ENCODE assay signal across 10 cellular contexts in the genomic region with DNA sequence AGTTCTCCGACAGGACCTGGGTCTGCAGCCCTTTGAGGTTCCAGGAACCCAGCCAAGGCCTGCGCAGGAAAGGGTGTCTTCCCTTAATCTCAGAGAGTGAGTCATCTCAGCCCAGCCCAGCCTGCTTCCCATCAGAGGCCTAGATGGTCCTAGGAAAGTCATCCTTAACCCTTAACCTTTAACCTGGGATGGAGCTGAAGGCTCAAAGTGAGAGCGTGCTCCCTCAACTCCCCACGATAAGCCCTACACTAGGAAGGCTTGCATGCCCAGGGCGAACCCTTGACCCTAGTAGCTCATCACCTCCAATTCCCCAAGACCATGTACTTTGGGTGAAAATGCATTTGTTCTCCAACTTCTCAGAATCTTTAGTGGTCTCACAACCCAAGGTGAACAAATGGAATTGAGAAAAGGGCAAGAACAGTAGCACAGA. TPM values are rescaled to one million over a fixed set of nuclear protein-coding genes. Genes with fewer than 3 reads are reported as not detected.
DNase-seq lines count a peak whose midpoint lies in the region; ATAC-seq, FAIRE-seq and TF ChIP-seq lines count a peak whose summit lies in the region.
"Had no signal": no experiment of that assay in that cellular context is flagged by ENCODE, and none has a peak within 500 bp of the region (broad histone marks: within the 10 kb centered on the region; RNA-seq: fewer than 3 reads in every experiment).

No MANE protein-coding gene starts in this region.

- no peak for TF ChIP-seq POLR2A in HepG2 (IDR thresholded peaks at IDR 0.05; ENCODE audit: insufficient read depth in 1 of 2, low read depth in 2 of 2, low read length in 2 of 2)
- no peak for TF ChIP-seq POLR2A in right lobe of liver (IDR thresholded peaks at IDR 0.05)
- TF ChIP-seq POLR2A in upper lobe of left lung (IDR thresholded peaks at IDR 0.05), result no peak

- TF ChIP-seq EP300 in HepG2 (IDR thresholded peaks at IDR 0.05; ENCODE audit: low read depth in 2 of 2, low read length in 2 of 2) (no peak), HepG2 (CRISPR knock-in tag; IDR thresholded peaks at IDR 0.05; ENCODE audit: borderline replicate concordance) (no peak), upper lobe of left lung (IDR thresholded peaks at IDR 0.05) (no peak)

- H3K79me2 ChIP-seq in HepG2 (ENCODE audit: insufficient read depth, low read length), result no peaks in the 10 kb centered on the region

- BruUV-seq in HepG2 (replicated peaks; lab: Mats Ljungman, UMichigan), result no TSS peak

- peak; percentile 46 for FAIRE-seq in HepG2 (lab: Jason Lieb, UNC)

- CTCF ChIA-PET in HepG2 (lab: Yijun Ruan, JAX; ENCODE audit: low intra/inter-chr PET ratio, low total read pairs) (interaction anchor here (1.3 to 1.9 kb wide), 2 partner anchors 13 to 146 kb away, joined by 5 to 13 read pairs; no protein-coding TSS in a partner anchor), RWPE1 (lab: Yijun Ruan, JAX) (interaction anchor here (0.7 kb wide), 1 partner anchor 16 kb away, joined by 5 read pairs; no protein-coding TSS in a partner anchor)

- POLR2A ChIA-PET in HepG2 (lab: Yijun Ruan, JAX) (interaction anchor here (0.6 to 0.9 kb wide), 2 partner anchors 15 to 19 kb away, joined by 3 to 8 read pairs; no protein-coding TSS in a partner anchor), RWPE1 (lab: Yijun Ruan, JAX; ENCODE audit: low non-redundant PET) (interaction anchor here (1.3 kb wide), 1 partner anchor 18 kb away, joined by 4 read pairs; a partner anchor contains a TSS)

- no peak for DNase-seq in HepG2 (ENCODE audit: low spot score)
- DNase-seq in right lobe of liver, result no peak
- DNase-seq in RWPE1 (ENCODE audit: low spot score), result peak; percentile 57
- peak; percentile 61 for DNase-seq in epithelial cell of esophagus (ENCODE audit: low read depth)
- DNase-seq in upper lobe of left lung, result no peak
- DNase-seq in DMS153 treated with DMSO at 0.1 percent for 48 hours (lab: John Stamatoyannopoulos, UW; ENCODE audit: unreplicated experiment), result no peak
- DNase-seq in NK-92 (lab: John Stamatoyannopoulos, UW; ENCODE audit: unreplicated experiment), result no peak
- DNase-seq: gastrocnemius medialis had no signal

- H3K27me3 ChIP-seq in HepG2 (ENCODE audit: control insufficient read depth in 1 of 2, insufficient read depth in 2 of 2, low read length in 2 of 2), result no peaks in the 10 kb centered on the region; a peak in 1 of 5 replicates
- H3K27me3 ChIP-seq in right lobe of liver, result no peaks in the 10 kb centered on the region
- H3K27me3 ChIP-seq in upper lobe of left lung, result no peaks in the 10 kb centered on the region
- H3K27me3 ChIP-seq: gastrocnemius medialis had no signal

- intact Hi-C loops in HepG2 (cut with micrococcal nuclease; ENCODE audit: unreplicated experiment), result loop anchor here (5.0 kb wide), 1 partner anchor 123 kb away; no protein-coding TSS in a partner anchor
- intact Hi-C loops in right lobe of liver (cut with DNase I), result no loop called here

- TF ChIP-seq RAD21 in HepG2 (CRISPR knock-in tag; IDR thresholded peaks at IDR 0.05), result no peak

- in situ Hi-C loops in HepG2 (cut with HindIII; ENCODE audit: extremely low pct_ligation_motif_present, low pct_unique_long_range_greater_than_20kb), result no loop called here

- no peak overlapping the region for H2AFZ ChIP-seq in HepG2 (ENCODE audit: low read length)

- H3K4me2 ChIP-seq in HepG2 (ENCODE audit: low read depth, low read length), result no peak overlapping the region

- H3K4me3 ChIP-seq in HepG2 (replicated peaks in 1 of 3; ENCODE audit: insufficient read depth in 1 of 3, low read depth in 2 of 3, low read length in 3 of 3) (no peak overlapping the region), right lobe of liver (no peak overlapping the region), epithelial cell of esophagus (ENCODE audit: low read length) (no peak overlapping the region), upper lobe of left lung (no peak overlapping the region)
- H3K4me3 ChIP-seq: gastrocnemius medialis had no signal

- H3K27ac ChIP-seq in HepG2 (ENCODE audit: extremely low read length, insufficient read depth, low read length) (no peak overlapping the region), right lobe of liver (no peak overlapping the region), RWPE1 (peak overlapping the region; percentile 74), upper lobe of left lung (peak overlapping the region in 3 of 4 donors; percentile 27 to 42 (median 39))
- H3K27ac ChIP-seq: gastrocnemius medialis had no signal

- H3K36me3 ChIP-seq in HepG2 (replicated peaks in 1 of 2; ENCODE audit: control insufficient read depth in 1 of 2, insufficient read depth in 2 of 2, low read length in 2 of 2), result peaks cover 12 to 22% of the 10 kb centered on the region in 2 experiments
- peaks cover 0 to 24% (median 11%) of the 10 kb centered on the region in 4 donors for H3K36me3 ChIP-seq in right lobe of liver
- H3K36me3 ChIP-seq in upper lobe of left lung, result peaks cover 11 to 30% (median 26%) of the 10 kb centered on the region in 4 donors

- H3K4me1 ChIP-seq in HepG2 (ENCODE audit: insufficient read depth, low read length) (peaks cover 27% of the 10 kb centered on the region), right lobe of liver (no peaks in the 10 kb centered on the region), upper lobe of left lung (peaks cover 21 to 32% (median 23%) of the 10 kb centered on the region in 4 donors)

- no peak for ATAC-seq in HepG2
- ATAC-seq in right lobe of liver, result no peak
- ATAC-seq in upper lobe of left lung (ENCODE audit: low FRiP score in 2 of 2), result no peak
- ATAC-seq in HG03378 (IDR thresholded peaks at IDR 0.05; ENCODE audit: unreplicated experiment), result no peak
- ATAC-seq: gastrocnemius medialis had no signal

- no peaks in the 10 kb centered on the region for H3K9me3 ChIP-seq in HepG2 (ENCODE audit: low read length)
- no peaks in the 10 kb centered on the region for H3K9me3 ChIP-seq in right lobe of liver
- H3K9me3 ChIP-seq in upper lobe of left lung, result no peaks in the 10 kb centered on the region
- H3K9me3 ChIP-seq: gastrocnemius medialis had no signal

- TF ChIP-seq CTCF in HepG2 (CRISPR knock-in tag; IDR thresholded peaks at IDR 0.05) (no peak), right lobe of liver (IDR thresholded peaks at IDR 0.05) (no peak), RWPE1 (conservative IDR thresholded peaks at IDR 0.05; ENCODE audit: low read depth) (no peak), epithelial cell of esophagus (IDR thresholded peaks at IDR 0.05; ENCODE audit: insufficient read depth, low read depth, low read length, missing control alignments) (no peak), upper lobe of left lung (IDR thresholded peaks at IDR 0.05) (no peak)

- no peak overlapping the region for H3K9ac ChIP-seq in HepG2 (ENCODE audit: insufficient read depth, low read depth, low read length)

- H4K20me1 ChIP-seq in HepG2 (ENCODE audit: insufficient read depth, low read length), result no peaks in the 10 kb centered on the region

- 86% methylated on average over 4 of the region's 5 CpGs for WGBS in HepG2 (ENCODE audit: low lambda C conversion rate)
- WGBS in right lobe of liver (ENCODE audit: insufficient coverage, low coverage, low lambda C conversion rate, missing lambda C conversion rate), result 33% methylated on average over 1 of the region's 5 CpGs
- 62 to 70% methylated on average over 5 of the region's 5 CpGs for WGBS in upper lobe of left lung, 2 donors

RNA-seq across cellular contexts. Expression of a gene that starts 4.8 kb away (rescaled TPM):
- total RNA-seq in HepG2 (2016; rRNA removed; fragmentation: Illumina TruSeq; extraction: Trizol) (45.7 and 59.1 TPM in 2 replicates), right lobe of liver (10 to 100 TPM; 20.3 to 26.8 (median 22.1) TPM), upper lobe of left lung (10 to 100 TPM; 41.4 to 79.0 (median 46.9) TPM)
- total RNA-seq in HepG2 (2016; cell fraction: cytosol; rRNA removed; fragmentation: Illumina TruSeq; extraction: Trizol; ENCODE audit: low read depth), result 12.2 and 14.1 TPM in 2 replicates
- 42.7 and 60.0 TPM in 2 replicates for total RNA-seq in HepG2 (2016; cell fraction: insoluble cytoplasmic fraction; rRNA removed; fragmentation: Illumina TruSeq; extraction: Trizol)
- total RNA-seq in HepG2 (2016; cell fraction: membrane; rRNA removed; fragmentation: Illumina TruSeq; extraction: Trizol), result 45.9 and 46.8 TPM in 2 replicates
- 42.7 and 44.6 TPM in 2 replicates for total RNA-seq in HepG2 (2016; cell fraction: nucleus; rRNA removed; fragmentation: Illumina TruSeq; extraction: Trizol)
- 44.5 and 49.3 TPM in 2 replicates for polyA plus RNA-seq in HepG2 (2011; rRNA removed)
- 39.5 and 41.0 TPM in 2 replicates for polyA plus RNA-seq in HepG2 (2011; cell fraction: cytosol; rRNA removed)
- 121 and 131 TPM in 2 replicates for polyA plus RNA-seq in HepG2 (2011; cell fraction: nucleus; rRNA removed)
- polyA plus RNA-seq in HepG2 (2012), result 37.8 and 38.4 TPM in 2 replicates
- polyA plus RNA-seq in HepG2 (2016; cell fraction: cytosol; fragmentation: Illumina TruSeq; extraction: Trizol; ENCODE audit: low read depth), result 7.6 and 9.2 TPM in 2 replicates
- polyA plus RNA-seq in HepG2 (2016; cell fraction: insoluble cytoplasmic fraction; fragmentation: Illumina TruSeq; extraction: Trizol; ENCODE audit: low read depth), result 50.4 and 54.3 TPM in 2 replicates
- polyA plus RNA-seq in HepG2 (2016; cell fraction: membrane; fragmentation: Illumina TruSeq; extraction: Trizol; ENCODE audit: low read depth), result 32.8 and 36.7 TPM in 2 replicates
- 81.5 and 96.7 TPM in 2 replicates for polyA plus RNA-seq in HepG2 (2016; cell fraction: nucleus; fragmentation: Illumina TruSeq; extraction: Trizol; ENCODE audit: insufficient read depth, low read depth)
- polyA minus RNA-seq in HepG2 (2011; rRNA and poly(A)+ RNA removed; ENCODE audit: low replicate concordance), result 65.3 and 85.1 TPM in 2 replicates
- polyA minus RNA-seq in HepG2 (2011; cell fraction: cytosol; rRNA and poly(A)+ RNA removed), result 25.4 and 26.4 TPM in 2 replicates
- polyA minus RNA-seq in HepG2 (2011; cell fraction: nucleus; rRNA and poly(A)+ RNA removed), result 47.9 and 72.6 TPM in 2 replicates

RNA-seq across cellular contexts. Expression of a gene that starts 15.0 kb away (rescaled TPM):
- total RNA-seq in HepG2 (2016; rRNA removed; fragmentation: Illumina TruSeq; extraction: Trizol) (52.1 and 60.9 TPM in 2 replicates), right lobe of liver (10 to 100 TPM; 22.3 to 35.9 (median 32.0) TPM), upper lobe of left lung (10 to 100 TPM; 41.2 to 94.3 (median 67.6) TPM)
- 13.2 and 14.5 TPM in 2 replicates for total RNA-seq in HepG2 (2016; cell fraction: cytosol; rRNA removed; fragmentation: Illumina TruSeq; extraction: Trizol; ENCODE audit: low read depth)
- total RNA-seq in HepG2 (2016; cell fraction: insoluble cytoplasmic fraction; rRNA removed; fragmentation: Illumina TruSeq; extraction: Trizol), result 46.2 and 61.5 TPM in 2 replicates
- total RNA-seq in HepG2 (2016; cell fraction: membrane; rRNA removed; fragmentation: Illumina TruSeq; extraction: Trizol), result 33.7 and 33.9 TPM in 2 replicates
- 43.5 and 47.5 TPM in 2 replicates for total RNA-seq in HepG2 (2016; cell fraction: nucleus; rRNA removed; fragmentation: Illumina TruSeq; extraction: Trizol)
- 15.2 and 16.1 TPM in 2 replicates for polyA plus RNA-seq in HepG2 (2011; rRNA removed)
- polyA plus RNA-seq in HepG2 (2011; cell fraction: cytosol; rRNA removed), result 9.1 and 10.0 TPM in 2 replicates
- polyA plus RNA-seq in HepG2 (2011; cell fraction: nucleus; rRNA removed), result 35.4 and 41.3 TPM in 2 replicates
- 27.8 and 33.4 TPM in 2 replicates for polyA plus RNA-seq in HepG2 (2012)
- 8.6 and 8.7 TPM in 2 replicates for polyA plus RNA-seq in HepG2 (2016; cell fraction: cytosol; fragmentation: Illumina TruSeq; extraction: Trizol; ENCODE audit: low read depth)
- 57.4 and 68.3 TPM in 2 replicates for polyA plus RNA-seq in HepG2 (2016; cell fraction: insoluble cytoplasmic fraction; fragmentation: Illumina TruSeq; extraction: Trizol; ENCODE audit: low read depth)
- polyA plus RNA-seq in HepG2 (2016; cell fraction: membrane; fragmentation: Illumina TruSeq; extraction: Trizol; ENCODE audit: low read depth), result 21.7 and 23.2 TPM in 2 replicates
- 93.7 and 94.2 TPM in 2 replicates for polyA plus RNA-seq in HepG2 (2016; cell fraction: nucleus; fragmentation: Illumina TruSeq; extraction: Trizol; ENCODE audit: insufficient read depth, low read depth)
- 11.5 and 30.7 TPM in 2 replicates for polyA minus RNA-seq in HepG2 (2011; rRNA and poly(A)+ RNA removed; ENCODE audit: low replicate concordance)
- 8.2 and 9.9 TPM in 2 replicates for polyA minus RNA-seq in HepG2 (2011; cell fraction: cytosol; rRNA and poly(A)+ RNA removed)
- polyA minus RNA-seq in HepG2 (2011; cell fraction: nucleus; rRNA and poly(A)+ RNA removed), result 29.7 and 33.2 TPM in 2 replicates

RNA-seq across cellular contexts. Expression of a gene that starts 17.7 kb away (rescaled TPM):
- 18.7 and 26.9 TPM in 2 replicates for total RNA-seq in HepG2 (2016; rRNA removed; fragmentation: Illumina TruSeq; extraction: Trizol)
- 9.7 and 10.5 TPM in 2 replicates for total RNA-seq in HepG2 (2016; cell fraction: cytosol; rRNA removed; fragmentation: Illumina TruSeq; extraction: Trizol; ENCODE audit: low read depth)
- total RNA-seq in HepG2 (2016; cell fraction: insoluble cytoplasmic fraction; rRNA removed; fragmentation: Illumina TruSeq; extraction: Trizol), result 17.2 and 28.2 TPM in 2 replicates
- total RNA-seq in HepG2 (2016; cell fraction: membrane; rRNA removed; fragmentation: Illumina TruSeq; extraction: Trizol), result 18.3 and 23.2 TPM in 2 replicates
- 23.0 and 27.8 TPM in 2 replicates for total RNA-seq in HepG2 (2016; cell fraction: nucleus; rRNA removed; fragmentation: Illumina TruSeq; extraction: Trizol)
- 50.8 and 55.5 TPM in 2 replicates for polyA plus RNA-seq in HepG2 (2011; rRNA removed)
- 41.4 and 47.9 TPM in 2 replicates for polyA plus RNA-seq in HepG2 (2011; cell fraction: cytosol; rRNA removed)
- 102 and 118 TPM in 2 replicates for polyA plus RNA-seq in HepG2 (2011; cell fraction: nucleus; rRNA removed)
- polyA plus RNA-seq in HepG2 (2012), result 22.8 and 25.7 TPM in 2 replicates
- 8.4 and 10.1 TPM in 2 replicates for polyA plus RNA-seq in HepG2 (2016; cell fraction: cytosol; fragmentation: Illumina TruSeq; extraction: Trizol; ENCODE audit: low read depth)
- polyA plus RNA-seq in HepG2 (2016; cell fraction: insoluble cytoplasmic fraction; fragmentation: Illumina TruSeq; extraction: Trizol; ENCODE audit: low read depth), result 19.7 and 21.2 TPM in 2 replicates
- 18.3 and 18.4 TPM in 2 replicates for polyA plus RNA-seq in HepG2 (2016; cell fraction: membrane; fragmentation: Illumina TruSeq; extraction: Trizol; ENCODE audit: low read depth)
- polyA plus RNA-seq in HepG2 (2016; cell fraction: nucleus; fragmentation: Illumina TruSeq; extraction: Trizol; ENCODE audit: insufficient read depth, low read depth), result 62.7 and 64.3 TPM in 2 replicates
- 28.1 and 44.6 TPM in 2 replicates for polyA minus RNA-seq in HepG2 (2011; rRNA and poly(A)+ RNA removed; ENCODE audit: low replicate concordance)
- polyA minus RNA-seq in HepG2 (2011; cell fraction: cytosol; rRNA and poly(A)+ RNA removed), result 13.8 and 15.3 TPM in 2 replicates
- 21.1 and 21.4 TPM in 2 replicates for polyA minus RNA-seq in HepG2 (2011; cell fraction: nucleus; rRNA and poly(A)+ RNA removed)
- 10 to 100 TPM; 13.8 to 18.0 (median 15.7) TPM for total RNA-seq in right lobe of liver
- total RNA-seq in upper lobe of left lung, result 10 to 100 TPM; 28.5 to 46.1 (median 34.9) TPM

RNA-seq across cellular contexts. Expression of a gene that starts 34.0 kb away (rescaled TPM):
- 0.07 TPM in 1 of 2 replicates, not detected in the other for total RNA-seq in HepG2 (2016; rRNA removed; fragmentation: Illumina TruSeq; extraction: Trizol)
- not detected in 2 replicates for total RNA-seq in HepG2 (2016; cell fraction: cytosol; rRNA removed; fragmentation: Illumina TruSeq; extraction: Trizol; ENCODE audit: low read depth)
- total RNA-seq in HepG2 (2016; cell fraction: insoluble cytoplasmic fraction; rRNA removed; fragmentation: Illumina TruSeq; extraction: Trizol), result not detected in 2 replicates
- not detected in 2 replicates for total RNA-seq in HepG2 (2016; cell fraction: membrane; rRNA removed; fragmentation: Illumina TruSeq; extraction: Trizol)
- not detected in 2 replicates for total RNA-seq in HepG2 (2016; cell fraction: nucleus; rRNA removed; fragmentation: Illumina TruSeq; extraction: Trizol)
- polyA plus RNA-seq in HepG2 (2011; rRNA removed), result 0.05 TPM in 1 of 2 replicates, not detected in the other
- polyA plus RNA-seq in HepG2 (2011; cell fraction: cytosol; rRNA removed), result 0.04 and 0.10 TPM in 2 replicates
- polyA plus RNA-seq in HepG2 (2011; cell fraction: nucleus; rRNA removed), result 0.45 and 0.47 TPM in 2 replicates
- polyA plus RNA-seq in HepG2 (2012), result 0.47 and 0.64 TPM in 2 replicates
- not detected in 2 replicates for polyA plus RNA-seq in HepG2 (2016; cell fraction: cytosol; fragmentation: Illumina TruSeq; extraction: Trizol; ENCODE audit: low read depth)
- not detected in 2 replicates for polyA plus RNA-seq in HepG2 (2016; cell fraction: insoluble cytoplasmic fraction; fragmentation: Illumina TruSeq; extraction: Trizol; ENCODE audit: low read depth)
- polyA plus RNA-seq in HepG2 (2016; cell fraction: membrane; fragmentation: Illumina TruSeq; extraction: Trizol; ENCODE audit: low read depth), result not detected in 2 replicates
- not detected in 2 replicates for polyA plus RNA-seq in HepG2 (2016; cell fraction: nucleus; fragmentation: Illumina TruSeq; extraction: Trizol; ENCODE audit: insufficient read depth, low read depth)
- 0.09 and 0.40 TPM in 2 replicates for polyA minus RNA-seq in HepG2 (2011; rRNA and poly(A)+ RNA removed; ENCODE audit: low replicate concordance)
- not detected in 2 replicates for polyA minus RNA-seq in HepG2 (2011; cell fraction: cytosol; rRNA and poly(A)+ RNA removed)
- polyA minus RNA-seq in HepG2 (2011; cell fraction: nucleus; rRNA and poly(A)+ RNA removed), result not detected in 2 replicates
- 1 to 10 TPM in 1 of 6 experiments, not detected in 5; 1.5 TPM for total RNA-seq in right lobe of liver
- under 1 TPM in 1 of 6 donors, not detected in 5; 0.11 TPM for total RNA-seq in upper lobe of left lung
- total RNA-seq: lung microvascular endothelial cell had no signal

Comparison
In these comparisons a context has a peak if more than half of its experiments do, and no peak if none do; other contexts are left out.
1. DNase-seq: peak in RWPE1 (single experiment) and epithelial cell of esophagus (single experiment); none in HepG2 (single experiment), right lobe of liver (0 of 3), upper lobe of left lung (0 of 2), DMS153 treated with DMSO at 0.1 percent for 48 hours (single experiment) and NK-92 (single experiment).
2. H3K27ac ChIP-seq: peak in RWPE1 (single experiment) and upper lobe of left lung (3 of 4); none in HepG2 (single experiment) and right lobe of liver (0 of 3).